In the genomic region with DNA sequence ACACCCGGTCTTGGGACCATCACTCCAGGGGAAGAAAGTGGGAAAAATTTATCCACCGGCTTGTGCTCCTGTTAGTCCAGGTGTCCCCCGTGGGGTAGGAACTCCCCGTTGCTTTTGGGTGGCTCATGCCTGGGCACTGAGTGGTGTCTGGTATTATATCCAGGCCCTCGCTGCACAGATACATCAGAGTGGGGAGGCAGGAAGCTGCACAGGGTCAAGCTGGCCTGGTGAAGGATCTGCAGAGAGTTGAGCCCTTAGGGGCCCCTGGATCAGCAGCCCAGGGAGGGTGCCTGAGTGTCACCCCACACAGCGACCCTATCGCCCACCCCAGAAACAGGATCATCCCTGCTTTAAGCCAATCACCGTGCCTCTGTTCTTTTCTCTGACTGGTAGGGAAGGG, we compare ENCODE assay signal across 29 cellular contexts. TPM values are rescaled to one million over a fixed set of nuclear protein-coding genes. Genes with fewer than 3 reads are reported as not detected.
DNase-seq lines count a peak whose midpoint lies in the region; ATAC-seq and TF ChIP-seq lines count a peak whose summit lies in the region.
"Had no signal": no experiment of that assay in that cellular context is flagged by ENCODE, and none has a peak within 500 bp of the region (broad histone marks: within the 10 kb centered on the region; RNA-seq: fewer than 3 reads in every experiment).

No MANE protein-coding gene starts in this region.

- intact Hi-C loops in left cardiac atrium (cut with DNase I) (no loop called here), Right ventricle myocardium superior (cut with DNase I) (no loop called here), activated B cell treated with CpG ODN at 0.5 μM for 24 hours (cut with micrococcal nuclease) (no loop called here), natural killer cell (cut with micrococcal nuclease) (no loop called here)

- H3K4me3 Mint-ChIP-seq in activated B cell treated with CpG ODN at 0.5 μM for 24 hours (no peak overlapping the region), natural killer cell (no peak overlapping the region)
- H3K4me3 Mint-ChIP-seq: activated CD4-positive, alpha-beta T cell treated with anti-CD3 and anti-CD28 coated beads, Interleukin-2, amount 10 ng/mL, durations not matched to agents 24 days and 14 days; activated naive CD4-positive, alpha-beta T cell treated with anti-CD3 and anti-CD28 coated beads, Interleukin-2, amount 10 ng/mL, durations not matched to agents 7 days and 5 days; activated T-cell treated with anti-CD3 and anti-CD28 coated beads, Interleukin-2, amount 50 U/mL, for 72 hours; CD8-positive, alpha-beta memory T cell; neural progenitor cell; T-helper 2 cell treated with Interferon-gamma antibody and Interleukin-4, amounts not matched to agents 5 μg/mL and 100 μg/mL, for 36 hours had no signal

- H3K36me3 Mint-ChIP-seq in activated B cell treated with CpG ODN at 0.5 μM for 24 hours (ENCODE audit: low read depth): peaks cover 2% of the 10 kb centered on the region
- H3K36me3 Mint-ChIP-seq in natural killer cell: no peaks in the 10 kb centered on the region
- H3K36me3 Mint-ChIP-seq: activated naive CD4-positive, alpha-beta T cell treated with anti-CD3 and anti-CD28 coated beads, Interleukin-2, amount 10 ng/mL, durations not matched to agents 7 days and 5 days; CD8-positive, alpha-beta memory T cell; neural progenitor cell had no signal

- CTCF ChIA-PET in activated B cell treated with CpG ODN at 0.5 μM for 24 hours (lab: Charles Lee): no interaction called here

- no peak for TF ChIP-seq CTCF in activated B cell treated with CpG ODN at 0.5 μM for 24 hours (IDR thresholded peaks at IDR 0.05)
- no peak for TF ChIP-seq CTCF in natural killer cell (IDR thresholded peaks at IDR 0.05)

- H3K4me1 Mint-ChIP-seq in activated B cell treated with CpG ODN at 0.5 μM for 24 hours: no peaks in the 10 kb centered on the region
- no peaks in the 10 kb centered on the region for H3K4me1 Mint-ChIP-seq in natural killer cell
- H3K4me1 Mint-ChIP-seq: activated CD4-positive, alpha-beta T cell treated with anti-CD3 and anti-CD28 coated beads, Interleukin-2, amount 10 ng/mL, durations not matched to agents 24 days and 14 days; activated naive CD4-positive, alpha-beta T cell treated with anti-CD3 and anti-CD28 coated beads, Interleukin-2, amount 10 ng/mL, durations not matched to agents 7 days and 5 days; CD8-positive, alpha-beta memory T cell had no signal

- ATAC-seq in left cardiac atrium (no peak), Right ventricle myocardium superior (ENCODE audit: poor library complexity) (no peak), activated B cell treated with CpG ODN at 0.5 μM for 24 hours (ENCODE audit: low read depth) (no peak), natural killer cell (no peak), GM21515 (IDR thresholded peaks at IDR 0.05; ENCODE audit: unreplicated experiment) (no peak), HG03135 (IDR thresholded peaks at IDR 0.05; ENCODE audit: unreplicated experiment) (no peak)
- ATAC-seq: activated T-cell treated with anti-CD3 and anti-CD28 coated beads, Interleukin-2, amount 50 U/mL, for 72 hours; left colon had no signal

- H3K27me3 Mint-ChIP-seq in activated B cell treated with CpG ODN at 0.5 μM for 24 hours: peaks cover 14% of the 10 kb centered on the region
- H3K27me3 Mint-ChIP-seq in natural killer cell (ENCODE audit: low read depth in 2 of 2): peaks cover 0 to 3% of the 10 kb centered on the region in 2 donors
- H3K27me3 Mint-ChIP-seq: activated CD4-positive, alpha-beta T cell treated with anti-CD3 and anti-CD28 coated beads, Interleukin-2, amount 10 ng/mL, durations not matched to agents 24 days and 14 days; activated naive CD4-positive, alpha-beta T cell treated with anti-CD3 and anti-CD28 coated beads, Interleukin-2, amount 10 ng/mL, durations not matched to agents 7 days and 5 days had no signal

- DNase-seq in left cardiac atrium (peak; percentile 11), Right ventricle myocardium superior (no peak), activated B cell treated with CpG ODN at 0.5 μM for 24 hours (peak; percentile 6), natural killer cell (peak; percentile 7), ureter (ENCODE audit: low spot score) (peak; percentile 29), NCI-H2081 treated with DMSO at 0.1 percent for 48 hours (lab: John Stamatoyannopoulos, UW) (no peak)
- DNase-seq: activated CD4-positive, alpha-beta T cell treated with anti-CD3 and anti-CD28 coated beads, Interleukin-2, amount 10 ng/mL, durations not matched to agents 24 days and 14 days; activated T-cell treated with anti-CD3 and anti-CD28 coated beads, Interleukin-2, amount 50 U/mL, for 72 hours; anterior cingulate cortex; CD8-positive, alpha-beta memory T cell; effector CD8-positive, alpha-beta T cell; hypothalamus; mesenchymal stem cell; MM.1S; NCI-H1417; NCI-H2081; NCI-H226; NCI-H69; PC-9; SHP77 treated with DMSO at 0.1 percent for 48 hours; stimulated activated CD4-positive, alpha-beta T cell treated with anti-CD3 and anti-CD28 coated beads, Interleukin-12 subunit alpha, Interleukin-12 subunit beta, amount 100 ng/mL, for 4 hours; stimulated activated CD4-positive, alpha-beta T cell treated with anti-CD3 and anti-CD28 coated beads, Interleukin-2, amount 100 ng/mL, for 48 hours; thyroid gland had no signal

- POLR2A ChIA-PET in activated B cell treated with CpG ODN at 0.5 μM for 24 hours (lab: Charles Lee): no interaction called here

- H3K27ac Mint-ChIP-seq in activated B cell treated with CpG ODN at 0.5 μM for 24 hours (no peak overlapping the region), natural killer cell (no peak overlapping the region)
- H3K27ac Mint-ChIP-seq: activated CD4-positive, alpha-beta T cell treated with anti-CD3 and anti-CD28 coated beads, Interleukin-2, amount 10 ng/mL, durations not matched to agents 24 days and 14 days; activated naive CD4-positive, alpha-beta T cell treated with anti-CD3 and anti-CD28 coated beads, Interleukin-2, amount 10 ng/mL, durations not matched to agents 7 days and 5 days; activated T-cell treated with anti-CD3 and anti-CD28 coated beads, Interleukin-2, amount 50 U/mL, for 72 hours; neural progenitor cell; T-helper 2 cell treated with Interferon-gamma antibody and Interleukin-4, amounts not matched to agents 5 μg/mL and 100 μg/mL, for 36 hours had no signal

- H3K9me3 Mint-ChIP-seq in activated B cell treated with CpG ODN at 0.5 μM for 24 hours (peaks cover 13% of the 10 kb centered on the region), natural killer cell (peaks cover 3 to 4% of the 10 kb centered on the region in 2 donors)
- H3K9me3 Mint-ChIP-seq: activated CD4-positive, alpha-beta T cell treated with anti-CD3 and anti-CD28 coated beads, Interleukin-2, amount 10 ng/mL, durations not matched to agents 24 days and 14 days had no signal

RNA-seq across cellular contexts. Expression of gene COL5A1, which starts 24.4 kb away (rescaled TPM):
- total RNA-seq in left cardiac atrium: 10 to 100 TPM; 29.8 to 35.2 TPM
- 12.7 TPM for total RNA-seq in Right ventricle myocardium superior
- 0.02 TPM in 1 of 2 replicates, not detected in the other for total RNA-seq in activated B cell treated with CpG ODN at 0.5 μM for 24 hours
- total RNA-seq in natural killer cell: under 1 TPM; 0.11 to 0.28 (median 0.23) TPM
- total RNA-seq in ureter: 64.7 TPM
- total RNA-seq: activated CD4-positive, alpha-beta T cell treated with anti-CD3 and anti-CD28 coated beads, Interleukin-2, amount 10 ng/mL, durations not matched to agents 24 days and 14 days had no signal

Comparison
In these comparisons a context has a peak if more than half of its experiments do, and no peak if none do; other contexts are left out.
1. DNase-seq: peak in left cardiac atrium (single experiment), activated B cell treated with CpG ODN at 0.5 μM for 24 hours (single experiment), natural killer cell (single experiment) and ureter (single experiment); none in Right ventricle myocardium superior (single experiment) and NCI-H2081 treated with DMSO at 0.1 percent for 48 hours (single experiment).
2. RNA of gene COL5A1, which starts 24.4 kb away (total RNA-seq): 64.7 TPM in ureter (single experiment), 29.8 to 35.2 TPM in left cardiac atrium and 12.7 TPM in Right ventricle myocardium superior (single experiment); 0.11 to 0.28 TPM in natural killer cell and 0.02 TPM in activated B cell treated with CpG ODN at 0.5 μM for 24 hours; every median in the first group is over 10 times any median in the second.